ENCODE assay signal across 23 cellular contexts in the genomic region with DNA sequence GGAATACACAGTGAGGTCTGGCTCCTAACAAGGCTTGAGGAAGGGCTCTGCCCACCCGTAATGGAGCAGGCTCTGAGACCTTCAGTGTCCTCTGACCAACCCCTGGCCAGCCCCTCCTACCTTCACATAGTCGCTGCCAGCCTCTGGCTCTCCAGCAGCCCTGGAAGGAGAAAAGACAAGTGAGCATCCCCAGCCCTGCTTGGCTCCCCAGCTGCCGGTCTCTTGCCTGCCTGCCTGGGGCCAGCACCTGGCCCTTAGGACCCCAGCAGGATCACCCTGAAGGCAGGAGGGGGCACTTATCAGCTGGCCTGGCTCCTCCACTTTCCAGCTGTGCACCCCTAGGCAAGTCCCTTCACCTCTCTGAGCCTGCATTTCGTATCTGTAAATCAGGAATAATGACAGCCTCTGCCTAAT. TPM values are rescaled to one million over a fixed set of nuclear protein-coding genes. Genes with fewer than 3 reads are reported as not detected.
A peak's percentile ranks its signal among the peaks of the same experiment; 100 is the strongest.
DNase-seq lines count a peak whose midpoint lies in the region; TF ChIP-seq lines count a peak whose summit lies in the region.
"Had no signal": no experiment of that assay in that cellular context is flagged by ENCODE, and none has a peak within 500 bp of the region (broad histone marks: within the 10 kb centered on the region; RNA-seq: fewer than 3 reads in every experiment).

No MANE protein-coding gene starts in this region.

- H3K4me1 ChIP-seq in mesodermal cell (ENCODE audit: control insufficient read depth, insufficient read depth, low read length, poor library complexity, severe bottlenecking) (peaks cover 36% of the 10 kb centered on the region), thyroid gland (peaks cover 10 to 30% of the 10 kb centered on the region in 2 donors)
- H3K4me1 ChIP-seq: prostate gland had no signal

- peak overlapping the region; percentile 33 for H3K27ac Mint-ChIP-seq in activated naive CD4-positive, alpha-beta T cell treated with anti-CD3 and anti-CD28 coated beads, Interleukin-2, amount 10 ng/mL, durations not matched to agents 7 days and 5 days
- peak overlapping the region; percentile 42 for H3K27ac Mint-ChIP-seq in endothelial cell (ENCODE audit: unreplicated experiment)
- H3K27ac Mint-ChIP-seq: activated CD8-positive, alpha-beta T cell treated with anti-CD3 and anti-CD28 coated beads, Interleukin-2, amount 10 ng/mL, durations not matched to agents 7 days and 5 days had no signal

- no peaks in the 10 kb centered on the region for H3K27me3 ChIP-seq in thyroid gland

- H3K36me3 ChIP-seq in mesodermal cell (ENCODE audit: control insufficient read depth, insufficient read depth, low read length) (peaks cover 6% of the 10 kb centered on the region), thyroid gland (no peaks in the 10 kb centered on the region)
- H3K36me3 ChIP-seq: prostate gland had no signal

- H3K4me3 ChIP-seq in mesodermal cell (ENCODE audit: extremely low read depth, insufficient read depth, low read length, poor library complexity, severe bottlenecking) (no peak overlapping the region), thyroid gland (replicated peaks in 1 of 3) (no peak overlapping the region)
- H3K4me3 ChIP-seq: PC-9, prostate gland had no signal

- CTCF ChIA-PET in activated naive CD4-positive, alpha-beta T cell treated with anti-CD3 and anti-CD28 coated beads, Interleukin-2, amount 10 ng/mL, durations not matched to agents 7 days and 5 days (lab: Charles Lee): interaction anchor here (1.0 kb wide), 1 partner anchor 23 kb away, joined by 3 read pairs; no protein-coding TSS in a partner anchor

- no peaks in the 10 kb centered on the region for H3K9me3 Mint-ChIP-seq in activated naive CD4-positive, alpha-beta T cell treated with anti-CD3 and anti-CD28 coated beads, Interleukin-2, amount 10 ng/mL, durations not matched to agents 7 days and 5 days
- H3K9me3 Mint-ChIP-seq in endothelial cell (ENCODE audit: unreplicated experiment): no peaks in the 10 kb centered on the region
- H3K9me3 Mint-ChIP-seq: activated T-helper 1 cell treated with anti-CD3 and anti-CD28 coated beads, Interleukin-12 subunit alpha, Interleukin-12 subunit beta, Interleukin-2, Interleukin-4 antibody, amounts not matched to agents 30 ng/mL and 10 ng/mL and 1 ng/mL, durations not matched to agents 14 hours and 24 hours and 36 hours had no signal

- intact Hi-C loops in thyroid gland (cut with DNase I): no loop called here

- peak overlapping the region; percentile 36 for H3K27ac ChIP-seq in mesodermal cell (ENCODE audit: low read depth, low read length, severe bottlenecking)
- H3K27ac ChIP-seq in thyroid gland: peak overlapping the region; percentile 5 to 45 (median 32)
- H3K27ac ChIP-seq: epithelial cell of prostate, PC-9, prostate gland, VCaP had no signal

- TF ChIP-seq CTCF in endothelial cell (IDR thresholded peaks at IDR 0.05; ENCODE audit: unreplicated experiment) (no peak), thyroid gland (IDR thresholded peaks at IDR 0.05) (no peak)

- H3K4me3 Mint-ChIP-seq in activated naive CD4-positive, alpha-beta T cell treated with anti-CD3 and anti-CD28 coated beads, Interleukin-2, amount 10 ng/mL, durations not matched to agents 7 days and 5 days: no peak overlapping the region
- H3K4me3 Mint-ChIP-seq in endothelial cell (ENCODE audit: unreplicated experiment): peak overlapping the region; percentile 85
- H3K4me3 Mint-ChIP-seq: activated CD8-positive, alpha-beta T cell treated with anti-CD3 and anti-CD28 coated beads, Interleukin-2, amount 10 ng/mL, durations not matched to agents 7 days and 5 days; activated T-helper 1 cell treated with anti-CD3 and anti-CD28 coated beads, Interleukin-12 subunit alpha, Interleukin-12 subunit beta, Interleukin-2, Interleukin-4 antibody, amounts not matched to agents 30 ng/mL and 10 ng/mL and 1 ng/mL, durations not matched to agents 14 hours and 24 hours and 36 hours had no signal

- H3K27me3 Mint-ChIP-seq in activated naive CD4-positive, alpha-beta T cell treated with anti-CD3 and anti-CD28 coated beads, Interleukin-2, amount 10 ng/mL, durations not matched to agents 7 days and 5 days: no peaks in the 10 kb centered on the region
- peaks cover 14% of the 10 kb centered on the region for H3K27me3 Mint-ChIP-seq in endothelial cell (ENCODE audit: unreplicated experiment)

- WGBS in mesodermal cell (ENCODE audit: insufficient coverage in 2 of 2), 2 experiments: 63 to 68% methylated on average over 3 of the region's 4 CpGs
- WGBS in thyroid gland, 2 donors: 42 to 50% methylated on average over 4 of the region's 4 CpGs

- no peak for TF ChIP-seq POLR2A in thyroid gland (IDR thresholded peaks at IDR 0.05)

- H3K4me1 Mint-ChIP-seq in activated naive CD4-positive, alpha-beta T cell treated with anti-CD3 and anti-CD28 coated beads, Interleukin-2, amount 10 ng/mL, durations not matched to agents 7 days and 5 days: peaks cover 34% of the 10 kb centered on the region
- H3K4me1 Mint-ChIP-seq in endothelial cell (ENCODE audit: unreplicated experiment): peaks cover 62% of the 10 kb centered on the region

- no peaks in the 10 kb centered on the region for H3K9me3 ChIP-seq in mesodermal cell (ENCODE audit: control insufficient read depth, low read length)
- no peaks in the 10 kb centered on the region for H3K9me3 ChIP-seq in thyroid gland
- H3K9me3 ChIP-seq: prostate gland had no signal

- peaks cover 56% of the 10 kb centered on the region for H3K36me3 Mint-ChIP-seq in activated naive CD4-positive, alpha-beta T cell treated with anti-CD3 and anti-CD28 coated beads, Interleukin-2, amount 10 ng/mL, durations not matched to agents 7 days and 5 days
- H3K36me3 Mint-ChIP-seq in endothelial cell (ENCODE audit: low read depth, unreplicated experiment): peaks cover 44% of the 10 kb centered on the region

- DNase-seq in activated naive CD4-positive, alpha-beta T cell treated with anti-CD3 and anti-CD28 coated beads, Interleukin-2, amount 10 ng/mL, durations not matched to agents 7 days and 5 days: no peak
- DNase-seq in activated naive CD4-positive, alpha-beta T cell (lab: John Stamatoyannopoulos, UW): no peak
- DNase-seq in endothelial cell (ENCODE audit: low spot score) (no peak), thyroid gland (no peak), ureter (ENCODE audit: low spot score) (no peak), HUDEP-2 (lab: John Stamatoyannopoulos, UW; ENCODE audit: unreplicated experiment in 76 of 76) (no peak), NCI-H2196 (lab: John Stamatoyannopoulos, UW; ENCODE audit: unreplicated experiment) (no peak)
- DNase-seq: activated CD8-positive, alpha-beta T cell treated with anti-CD3 and anti-CD28 coated beads, Interleukin-2, amount 10 ng/mL, durations not matched to agents 7 days and 5 days; COR-L47; GDM1; NCI-H1694; NCI-H526; PC-9; trophoblast cell had no signal

RNA-seq across cellular contexts. Expression of a gene that starts 17.0 kb away (rescaled TPM):
- 137 TPM for total RNA-seq in endothelial cell (ENCODE audit: unreplicated experiment)
- 24.8 TPM for polyA plus RNA-seq in mesodermal cell (2013, experiment 1 of 2)
- polyA plus RNA-seq in mesodermal cell (2013, experiment 2 of 2): 17.4 TPM
- total RNA-seq in thyroid gland: 10 to 100 TPM; 10.0 to 24.9 (median 18.2) TPM
- 15.7 TPM for total RNA-seq in ureter
- total RNA-seq: A673, HT1080, M059J had no signal

RNA-seq across cellular contexts. Expression of a gene that starts 24.3 kb away (rescaled TPM):
- total RNA-seq in endothelial cell (ENCODE audit: unreplicated experiment) (188 TPM), thyroid gland (10 to 100 TPM; 47.5 to 85.2 (median 78.3) TPM), ureter (81.0 TPM)
- polyA plus RNA-seq in mesodermal cell (2013, experiment 1 of 2): 79.5 TPM
- polyA plus RNA-seq in mesodermal cell (2013, experiment 2 of 2): 66.6 TPM

RNA-seq across cellular contexts. Expression of a gene that starts 26.4 kb away (rescaled TPM):
- total RNA-seq in endothelial cell (ENCODE audit: unreplicated experiment) (29.1 TPM), thyroid gland (10 to 100 TPM in 3 of 4 donors, 1 to 10 TPM in 1; 8.9 to 23.1 (median 14.2) TPM), ureter (9.9 TPM)
- polyA plus RNA-seq in mesodermal cell (2013, experiment 1 of 2): 20.5 TPM
- polyA plus RNA-seq in mesodermal cell (2013, experiment 2 of 2): 17.4 TPM

RNA-seq across cellular contexts. Expression of a gene that starts 41.2 kb away (rescaled TPM):
- total RNA-seq in endothelial cell (ENCODE audit: unreplicated experiment) (51.3 TPM), thyroid gland (10 to 100 TPM; 58.5 to 78.0 (median 62.1) TPM), ureter (115 TPM)
- polyA plus RNA-seq in mesodermal cell (2013, experiment 1 of 2): 57.4 TPM
- 48.9 TPM for polyA plus RNA-seq in mesodermal cell (2013, experiment 2 of 2)

RNA-seq across cellular contexts. Expression of a gene that starts 45.6 kb away (rescaled TPM):
- 0.08 TPM for total RNA-seq in endothelial cell (ENCODE audit: unreplicated experiment)
- not detected for polyA plus RNA-seq in mesodermal cell (2013, experiment 1 of 2)
- polyA plus RNA-seq in mesodermal cell (2013, experiment 2 of 2): not detected
- under 1 TPM in 3 of 4 donors, not detected in 1; 0.40 to 0.45 (median 0.44) TPM for total RNA-seq in thyroid gland
- 0.34 TPM for total RNA-seq in ureter
- total RNA-seq: A673; activated T-helper 1 cell treated with anti-CD3 and anti-CD28 coated beads, Interleukin-12 subunit alpha, Interleukin-12 subunit beta, Interleukin-2, Interleukin-4 antibody, amounts not matched to agents 30 ng/mL and 10 ng/mL and 1 ng/mL, durations not matched to agents 14 hours and 24 hours and 36 hours; cerebellum; HT1080; M059J had no signal
